ENCODE assay signal across 1 cellular context in genomic region chr1:47333922-47334764, GRCh38.
A peak's percentile ranks its signal among the peaks of the same experiment; 100 is the strongest.
TF ChIP-seq lines count a peak whose summit lies in the region.

No MANE protein-coding gene starts in this region.

TF ChIP-seq in K562, 482 proteins besides CTCF, POLR2A, EP300 and RAD21 (continued from another document):
- TF ChIP-seq ZNF592 (IDR thresholded peaks at IDR 0.05), result peak; percentile 67; the same call in 1 of the 2 replicates
- TF ChIP-seq HOXB6 (CRISPR knock-in tag; IDR thresholded peaks at IDR 0.05; ENCODE audit: borderline replicate concordance), result no peak
- peak; percentile 63 for TF ChIP-seq CCNT2 (IDR thresholded peaks at IDR 0.05; ENCODE audit: borderline replicate concordance, extremely low read depth, insufficient read length, low read depth, low read length)
- TF ChIP-seq NCOA6 (IDR thresholded peaks at IDR 0.05), result no peak
- no peak; a peak in 1 of 4 replicates for TF ChIP-seq RCOR1 (IDR thresholded peaks at IDR 0.05; ENCODE audit: borderline replicate concordance in 1 of 2, low read depth in 2 of 2, low read length in 2 of 2)
